Comparison of ENCODE assay signal across 8 cellular contexts in the genomic region with DNA sequence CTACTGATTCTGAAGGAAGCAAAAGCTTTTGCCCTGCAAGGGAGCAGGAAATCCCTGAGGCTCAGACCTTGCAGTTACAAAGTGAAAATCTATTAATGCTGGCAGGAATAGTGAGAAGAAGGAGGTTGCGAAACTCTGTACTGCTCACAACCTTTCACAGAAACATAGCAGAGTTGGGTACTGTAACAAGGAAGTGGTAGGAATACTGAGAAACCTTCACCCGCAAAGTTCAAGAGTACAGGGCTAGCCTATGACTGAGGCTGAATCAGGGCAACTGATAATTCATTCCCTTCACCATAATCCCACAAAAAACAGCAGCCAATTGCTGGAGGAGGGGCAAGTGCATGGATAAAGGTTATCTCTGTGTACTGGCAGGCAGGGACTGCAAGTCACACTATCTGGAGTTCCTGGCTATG. TPM values are rescaled to one million over a fixed set of nuclear protein-coding genes. Genes with fewer than 3 reads are reported as not detected.
DNase-seq lines count a peak whose midpoint lies in the region; ATAC-seq and TF ChIP-seq lines count a peak whose summit lies in the region.

No MANE protein-coding gene starts in this region.

- no peaks in the 10 kb centered on the region for H3K27me3 ChIP-seq in ovary
- H3K27me3 ChIP-seq in CD4-positive, alpha-beta T cell (ENCODE audit: control insufficient read depth, insufficient read depth, low read length): no peaks in the 10 kb centered on the region

- TF ChIP-seq CTCF in ovary (IDR thresholded peaks at IDR 0.05): no peak
- no peak for TF ChIP-seq CTCF in CD4-positive, alpha-beta T cell (IDR thresholded peaks at IDR 0.05)

- POLR2A ChIA-PET in CD4-positive, alpha-beta T cell (lab: Charles Lee): no interaction called here

- intact Hi-C loops in ovary (cut with DNase I): no loop called here
- intact Hi-C loops in CD4-positive, alpha-beta T cell (cut with DNase I, micrococcal nuclease): no loop called here

- H3K36me3 ChIP-seq in ovary: no peaks in the 10 kb centered on the region

- DNase-seq in RPMI8226: peak; percentile 43
- peak; percentile 68 for DNase-seq in mucosa of gallbladder (ENCODE audit: low spot score)
- DNase-seq in cortex of kidney (lab: John Stamatoyannopoulos, UW): no peak
- no peak for DNase-seq in NCI-H2196 (lab: John Stamatoyannopoulos, UW; ENCODE audit: unreplicated experiment)
- DNase-seq in ovary: no peak
- no peak for DNase-seq in CD4-positive, alpha-beta T cell

- ATAC-seq in GM18909 (IDR thresholded peaks at IDR 0.05; ENCODE audit: poor library complexity, unreplicated experiment) (peak; percentile 93), HG02981 (IDR thresholded peaks at IDR 0.05; ENCODE audit: unreplicated experiment) (peak; percentile 88)
- no peak for ATAC-seq in CD4-positive, alpha-beta T cell (ENCODE audit: poor library complexity)

- H3K4me3 ChIP-seq in ovary: no peak overlapping the region

- H3K9me3 Mint-ChIP-seq in CD4-positive, alpha-beta T cell: no peaks in the 10 kb centered on the region

- no peak overlapping the region for H3K27ac Mint-ChIP-seq in CD4-positive, alpha-beta T cell

- no peaks in the 10 kb centered on the region for H3K9me3 ChIP-seq in ovary
- H3K9me3 ChIP-seq in CD4-positive, alpha-beta T cell (ENCODE audit: control insufficient read depth, low read length): no peaks in the 10 kb centered on the region

- H3K27ac ChIP-seq in ovary: no peak overlapping the region
- H3K27ac ChIP-seq in CD4-positive, alpha-beta T cell (ENCODE audit: low read depth, low read length): no peak overlapping the region

- no peaks in the 10 kb centered on the region for H3K4me1 ChIP-seq in ovary (ENCODE audit: insufficient read depth)

- WGBS in ovary, 3 donors: 76 to 94% (median 92%) methylated on average over 2 of the region's 2 CpGs

- TF ChIP-seq EP300 in ovary (IDR thresholded peaks at IDR 0.05): no peak

- peaks cover 14% of the 10 kb centered on the region for H3K27me3 Mint-ChIP-seq in CD4-positive, alpha-beta T cell

- no peak for TF ChIP-seq POLR2A in ovary (IDR thresholded peaks at IDR 0.05)

- no peak overlapping the region for H3K4me3 Mint-ChIP-seq in CD4-positive, alpha-beta T cell

- CTCF ChIA-PET in CD4-positive, alpha-beta T cell (lab: Charles Lee): no interaction called here

- no peaks in the 10 kb centered on the region for H3K36me3 Mint-ChIP-seq in CD4-positive, alpha-beta T cell (ENCODE audit: low read depth)

- no peaks in the 10 kb centered on the region for H3K4me1 Mint-ChIP-seq in CD4-positive, alpha-beta T cell (ENCODE audit: low read depth)

RNA-seq across cellular contexts. Expression of a gene that starts 23.9 kb away (rescaled TPM):
- total RNA-seq in mucosa of gallbladder: 55.7 TPM
- 10 to 100 TPM; 28.3 to 39.1 (median 30.7) TPM for total RNA-seq in ovary
- polyA plus RNA-seq in ovary: 10 to 100 TPM; 23.8 to 26.8 TPM
- total RNA-seq in CD4-positive, alpha-beta T cell: 1 to 10 TPM; 3.0 to 4.8 TPM

Comparison
In these comparisons a context has a peak if more than half of its experiments do, and no peak if none do; other contexts are left out.
1. DNase-seq: peak in RPMI8226 (single experiment) and mucosa of gallbladder (single experiment); none in cortex of kidney (single experiment), NCI-H2196 (single experiment), ovary (0 of 5) and CD4-positive, alpha-beta T cell (0 of 10).